In the genomic region with DNA sequence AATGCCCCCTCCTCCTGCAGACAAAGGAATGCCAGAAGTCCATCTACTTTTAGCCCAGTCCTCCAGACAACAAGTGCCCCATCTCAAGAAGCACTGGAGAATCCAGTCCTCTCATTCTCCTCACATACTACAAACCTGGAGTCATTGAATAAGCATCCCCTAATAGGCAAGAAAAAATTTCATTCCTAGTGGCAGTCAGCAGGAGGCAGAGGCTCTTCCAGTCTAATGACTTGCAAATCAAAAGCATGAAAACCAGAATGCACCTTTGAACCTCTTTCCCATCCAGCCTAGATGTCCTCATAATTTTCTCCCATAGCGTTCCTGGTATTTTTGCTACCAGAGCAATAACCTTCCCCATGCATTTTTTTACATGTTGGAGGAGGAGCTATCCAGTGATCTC, we compare ENCODE assay signal across 15 cellular contexts.
DNase-seq lines count a peak whose midpoint lies in the region; ATAC-seq and TF ChIP-seq lines count a peak whose summit lies in the region.
"Had no signal": no experiment of that assay in that cellular context is flagged by ENCODE, and none has a peak within 500 bp of the region (broad histone marks: within the 10 kb centered on the region; RNA-seq: fewer than 3 reads in every experiment).

No MANE protein-coding gene starts in this region.

- no peaks in the 10 kb centered on the region for H3K36me3 ChIP-seq in esophagus muscularis mucosa
- H3K36me3 ChIP-seq: thoracic aorta had no signal

- H3K27me3 Mint-ChIP-seq in osteocyte (ENCODE audit: unreplicated experiment): no peaks in the 10 kb centered on the region
- peaks cover 6 to 17% of the 10 kb centered on the region in 2 donors for H3K27me3 Mint-ChIP-seq in T-cell
- H3K27me3 Mint-ChIP-seq: activated CD4-positive, alpha-beta memory T cell treated with anti-CD3 and anti-CD28 coated beads for 36 hours had no signal

- H3K27ac Mint-ChIP-seq in osteocyte (ENCODE audit: unreplicated experiment) (no peak overlapping the region), T-cell (no peak overlapping the region)
- H3K27ac Mint-ChIP-seq: activated CD4-positive, alpha-beta memory T cell treated with anti-CD3 and anti-CD28 coated beads for 36 hours; activated naive CD8-positive, alpha-beta T cell treated with anti-CD3 and anti-CD28 coated beads, Interleukin-2, amount 50 U/mL, for 24 hours; activated T-helper 1 cell treated with anti-CD3 and anti-CD28 coated beads, Interleukin-12 subunit alpha, Interleukin-12 subunit beta, Interleukin-2, Interleukin-4 antibody, amounts not matched to agents 30 ng/mL and 10 ng/mL and 1 ng/mL, durations not matched to agents 14 hours and 24 hours and 36 hours had no signal

- POLR2A ChIA-PET in T-cell (lab: Charles Lee): no interaction called here

- DNase-seq in EH (ENCODE audit: low read depth) (peak; percentile 79), RPMI7951 (ENCODE audit: low read depth) (peak; percentile 49), esophagus muscularis mucosa (ENCODE audit: extremely low spot score) (peak; percentile 47), osteocyte (ENCODE audit: extremely low spot score, unreplicated experiment) (no peak), erythroblast (lab: John Stamatoyannopoulos, UW) (no peak), T-cell (no peak)
- DNase-seq: activated CD4-positive, alpha-beta memory T cell treated with anti-CD3 and anti-CD28 coated beads for 36 hours; activated naive CD8-positive, alpha-beta T cell treated with anti-CD3 and anti-CD28 coated beads, Interleukin-2, amount 50 U/mL, for 24 hours; C1 segment of cervical spinal cord; NCI-H748 treated with DMSO at 0.1 percent for 48 hours; occipital lobe had no signal

- peaks cover 22% of the 10 kb centered on the region for H3K4me1 Mint-ChIP-seq in osteocyte (ENCODE audit: unreplicated experiment)
- H3K4me1 Mint-ChIP-seq in T-cell: no peaks in the 10 kb centered on the region
- H3K4me1 Mint-ChIP-seq: activated naive CD8-positive, alpha-beta T cell treated with anti-CD3 and anti-CD28 coated beads, Interleukin-2, amount 50 U/mL, for 24 hours had no signal

- TF ChIP-seq EP300 in esophagus muscularis mucosa (IDR thresholded peaks at IDR 0.05): no peak

- H3K27me3 ChIP-seq in esophagus muscularis mucosa: no peaks in the 10 kb centered on the region

- H3K27ac ChIP-seq in esophagus muscularis mucosa (replicated peaks in 1 of 4): peak overlapping the region in 2 of 4 donors; percentile 12 to 48
- H3K27ac ChIP-seq: thoracic aorta had no signal

- H3K9me3 ChIP-seq in esophagus muscularis mucosa: no peaks in the 10 kb centered on the region
- H3K9me3 ChIP-seq: thoracic aorta had no signal

- WGBS in esophagus muscularis mucosa: 92% methylated on average over 1 of the region's 1 CpG

- TF ChIP-seq CTCF in esophagus muscularis mucosa (IDR thresholded peaks at IDR 0.05): no peak
- peak; percentile 13 for TF ChIP-seq CTCF in osteocyte (IDR thresholded peaks at IDR 0.05)

- H3K9me3 Mint-ChIP-seq in osteocyte (ENCODE audit: unreplicated experiment): peaks cover 9% of the 10 kb centered on the region
- no peaks in the 10 kb centered on the region for H3K9me3 Mint-ChIP-seq in T-cell
- H3K9me3 Mint-ChIP-seq: activated CD4-positive, alpha-beta memory T cell treated with anti-CD3 and anti-CD28 coated beads for 36 hours; activated naive CD8-positive, alpha-beta T cell treated with anti-CD3 and anti-CD28 coated beads, Interleukin-2, amount 50 U/mL, for 24 hours; activated T-helper 1 cell treated with anti-CD3 and anti-CD28 coated beads, Interleukin-12 subunit alpha, Interleukin-12 subunit beta, Interleukin-2, Interleukin-4 antibody, amounts not matched to agents 30 ng/mL and 10 ng/mL and 1 ng/mL, durations not matched to agents 14 hours and 24 hours and 36 hours had no signal

- TF ChIP-seq POLR2A in esophagus muscularis mucosa (IDR thresholded peaks at IDR 0.05; ENCODE audit: low read depth): no peak
- TF ChIP-seq POLR2A in erythroblast (IDR thresholded peaks at IDR 0.05; ENCODE audit: low read length): no peak

- intact Hi-C loops in esophagus muscularis mucosa (cut with DNase I): no loop called here

- ATAC-seq in GM19023 (IDR thresholded peaks at IDR 0.05; ENCODE audit: unreplicated experiment) (no peak), HG02642 (IDR thresholded peaks at IDR 0.05; ENCODE audit: poor library complexity, unreplicated experiment) (no peak), T-cell (replicated peaks in 1 of 4) (no peak)
- ATAC-seq: activated naive CD8-positive, alpha-beta T cell treated with anti-CD3 and anti-CD28 coated beads, Interleukin-2, amount 50 U/mL, for 24 hours had no signal

- CTCF ChIA-PET in T-cell (lab: Charles Lee): no interaction called here

- H3K4me3 Mint-ChIP-seq in osteocyte (ENCODE audit: unreplicated experiment): no peak overlapping the region
- no peak overlapping the region for H3K4me3 Mint-ChIP-seq in T-cell
- H3K4me3 Mint-ChIP-seq: activated CD4-positive, alpha-beta memory T cell treated with anti-CD3 and anti-CD28 coated beads for 36 hours; activated naive CD8-positive, alpha-beta T cell treated with anti-CD3 and anti-CD28 coated beads, Interleukin-2, amount 50 U/mL, for 24 hours; activated T-helper 1 cell treated with anti-CD3 and anti-CD28 coated beads, Interleukin-12 subunit alpha, Interleukin-12 subunit beta, Interleukin-2, Interleukin-4 antibody, amounts not matched to agents 30 ng/mL and 10 ng/mL and 1 ng/mL, durations not matched to agents 14 hours and 24 hours and 36 hours had no signal

- no peak overlapping the region for H3K4me3 ChIP-seq in esophagus muscularis mucosa
- H3K4me3 ChIP-seq: thoracic aorta had no signal

- peaks cover 0 to 21% (median 10%) of the 10 kb centered on the region in 4 donors for H3K4me1 ChIP-seq in esophagus muscularis mucosa

- no peaks in the 10 kb centered on the region for H3K36me3 Mint-ChIP-seq in osteocyte (ENCODE audit: unreplicated experiment)
- H3K36me3 Mint-ChIP-seq in T-cell: no peaks in the 10 kb centered on the region
- H3K36me3 Mint-ChIP-seq: activated CD4-positive, alpha-beta memory T cell treated with anti-CD3 and anti-CD28 coated beads for 36 hours had no signal

Comparison
In these comparisons a context has a peak if more than half of its experiments do, and no peak if none do; other contexts are left out.
1. DNase-seq: peak in EH (single experiment), RPMI7951 (single experiment) and esophagus muscularis mucosa (single experiment); none in osteocyte (single experiment), erythroblast (0 of 2) and T-cell (0 of 34).